In genomic region chr9:20331095-20331685, GRCh38 we compare ENCODE assay signal across 14 cellular contexts.
DNase-seq lines count a peak whose midpoint lies in the region; ATAC-seq and TF ChIP-seq lines count a peak whose summit lies in the region.
"Had no signal": no experiment of that assay in that cellular context is flagged by ENCODE, and none has a peak within 500 bp of the region (broad histone marks: within the 10 kb centered on the region; RNA-seq: fewer than 3 reads in every experiment).

No MANE protein-coding gene starts in this region.

- no peak overlapping the region for H2BK120ac ChIP-seq in mesenchymal stem cell (ENCODE audit: low read depth, low read length)

- no peak overlapping the region for H3K27ac Mint-ChIP-seq in natural killer cell treated with Interleukin-12 subunit alpha and Interleukin-12 subunit beta and Interleukin-15 and Interleukin-18, amount 100 ng/mL, for 72 hours
- H3K27ac Mint-ChIP-seq in natural killer cell, result no peak overlapping the region

- H2BK5ac ChIP-seq in mesenchymal stem cell (ENCODE audit: low read depth, low read length, poor library complexity, severe bottlenecking), result no peak overlapping the region

- H3K27ac ChIP-seq in mesenchymal stem cell (ENCODE audit: low read length, poor library complexity, severe bottlenecking), result no peak overlapping the region
- H3K27ac ChIP-seq: prostate gland, tibial artery had no signal

- WGBS in mesenchymal stem cell, result 82% methylated on average over 5 of the region's 5 CpGs

- peaks cover 15 to 23% of the 10 kb centered on the region in 2 donors for H3K4me1 Mint-ChIP-seq in natural killer cell treated with Interleukin-12 subunit alpha and Interleukin-12 subunit beta and Interleukin-15 and Interleukin-18, amount 100 ng/mL, for 72 hours (ENCODE audit: low read depth in 2 of 2)
- H3K4me1 Mint-ChIP-seq in natural killer cell, result peaks cover 14 to 15% of the 10 kb centered on the region in 2 donors

- H3K9me3 Mint-ChIP-seq in natural killer cell treated with Interleukin-12 subunit alpha and Interleukin-12 subunit beta and Interleukin-15 and Interleukin-18, amount 100 ng/mL, for 72 hours, result no peaks in the 10 kb centered on the region
- no peaks in the 10 kb centered on the region for H3K9me3 Mint-ChIP-seq in natural killer cell
- H3K9me3 Mint-ChIP-seq: activated naive CD4-positive, alpha-beta T cell treated with anti-CD3 and anti-CD28 coated beads, Interleukin-2, amount 50 U/mL, for 24 hours had no signal

- H3K4me2 ChIP-seq in mesenchymal stem cell (ENCODE audit: low read length, poor library complexity, severe bottlenecking), result no peak overlapping the region

- intact Hi-C loops in natural killer cell (cut with micrococcal nuclease), result no loop called here

- TF ChIP-seq CTCF in natural killer cell (IDR thresholded peaks at IDR 0.05), result no peak

- H2AK5ac ChIP-seq in mesenchymal stem cell (ENCODE audit: low read length, severe bottlenecking), result no peak overlapping the region

- no peak overlapping the region for H4K8ac ChIP-seq in mesenchymal stem cell (ENCODE audit: low read length)

- H2BK15ac ChIP-seq in mesenchymal stem cell (ENCODE audit: low read depth, poor library complexity, severe bottlenecking), result no peak overlapping the region

- H3K79me1 ChIP-seq in mesenchymal stem cell (replicated peaks; ENCODE audit: low read length, poor library complexity, severe bottlenecking), result no peaks in the 10 kb centered on the region

- no peak overlapping the region for H3K4ac ChIP-seq in mesenchymal stem cell (ENCODE audit: low read depth in 1 of 2, low read length in 2 of 2)

- H3K18ac ChIP-seq in mesenchymal stem cell (ENCODE audit: low read depth in 1 of 2, low read length in 2 of 2), result no peak overlapping the region

- peak overlapping the region; percentile 31 for H3K4me3 Mint-ChIP-seq in natural killer cell treated with Interleukin-12 subunit alpha and Interleukin-12 subunit beta and Interleukin-15 and Interleukin-18, amount 100 ng/mL, for 72 hours
- H3K4me3 Mint-ChIP-seq in natural killer cell, result no peak overlapping the region
- H3K4me3 Mint-ChIP-seq: activated naive CD4-positive, alpha-beta T cell treated with anti-CD3 and anti-CD28 coated beads, Interleukin-2, amount 50 U/mL, for 24 hours had no signal

- H3K36me3 ChIP-seq in mesenchymal stem cell (ENCODE audit: control insufficient read depth in 1 of 2, insufficient read depth in 2 of 2, low read depth in 1 of 2, low read length in 2 of 2), result no peaks in the 10 kb centered on the region
- H3K36me3 ChIP-seq: prostate gland, tibial artery had no signal

- no peak overlapping the region for H2AFZ ChIP-seq in mesenchymal stem cell (ENCODE audit: low read depth, low read length)

- ATAC-seq in natural killer cell treated with Interleukin-12 subunit alpha and Interleukin-12 subunit beta and Interleukin-15 and Interleukin-18, amount 100 ng/mL, for 72 hours, result peak in 1 of 2 donors; percentile 67
- ATAC-seq in natural killer cell (no peak), HG02571 (IDR thresholded peaks at IDR 0.05; ENCODE audit: unreplicated experiment) (peak; percentile 74), HG03439 (IDR thresholded peaks at IDR 0.05; ENCODE audit: unreplicated experiment) (peak; percentile 79)
- ATAC-seq: HepG2 had no signal

- H3K27me3 ChIP-seq in mesenchymal stem cell (ENCODE audit: control insufficient read depth in 1 of 2, insufficient read depth in 1 of 2, low read length in 2 of 2), result peaks cover 0 to 23% of the 10 kb centered on the region in 2 experiments

- DNase-seq in natural killer cell treated with Interleukin-12 subunit alpha and Interleukin-12 subunit beta and Interleukin-15 and Interleukin-18, amount 100 ng/mL, for 72 hours (ENCODE audit: low spot score), result no peak
- DNase-seq in natural killer cell (no peak), NCI-H146 treated with DMSO at 0.1 percent for 48 hours (lab: John Stamatoyannopoulos, UW; ENCODE audit: unreplicated experiment) (no peak), hepatic stellate cell (ENCODE audit: low spot score) (no peak), kidney glomerular epithelial cell (lab: John Stamatoyannopoulos, UW) (no peak), mesenchymal stem cell (no peak)
- DNase-seq: head of caudate nucleus, RPMI8226, tibial artery had no signal

- H2BK12ac ChIP-seq in mesenchymal stem cell (ENCODE audit: low read length in 2 of 2), result no peak overlapping the region

- no peaks in the 10 kb centered on the region for H3K4me1 ChIP-seq in mesenchymal stem cell (ENCODE audit: control insufficient read depth, insufficient read depth, low read depth, low read length)
- H3K4me1 ChIP-seq: prostate gland, tibial artery had no signal

- no peak overlapping the region for H3K14ac ChIP-seq in mesenchymal stem cell (ENCODE audit: low read length in 2 of 2)

- H3K9ac ChIP-seq in mesenchymal stem cell (ENCODE audit: low read length), result no peak overlapping the region

- H3K4me3 ChIP-seq in mesenchymal stem cell (ENCODE audit: insufficient read depth in 1 of 2, low read depth in 1 of 2, low read length in 2 of 2), result no peak overlapping the region
- H3K4me3 ChIP-seq: prostate gland, tibial artery had no signal

- H3K27me3 Mint-ChIP-seq in natural killer cell treated with Interleukin-12 subunit alpha and Interleukin-12 subunit beta and Interleukin-15 and Interleukin-18, amount 100 ng/mL, for 72 hours, result peaks cover 0 to 12% of the 10 kb centered on the region in 2 donors
- peaks cover 0 to 4% of the 10 kb centered on the region in 2 donors for H3K27me3 Mint-ChIP-seq in natural killer cell (ENCODE audit: low read depth in 2 of 2)
- H3K27me3 Mint-ChIP-seq: activated naive CD4-positive, alpha-beta T cell treated with anti-CD3 and anti-CD28 coated beads, Interleukin-2, amount 50 U/mL, for 24 hours had no signal

- H3K36me3 Mint-ChIP-seq in natural killer cell treated with Interleukin-12 subunit alpha and Interleukin-12 subunit beta and Interleukin-15 and Interleukin-18, amount 100 ng/mL, for 72 hours, result no peaks in the 10 kb centered on the region
- H3K36me3 Mint-ChIP-seq in natural killer cell, result no peaks in the 10 kb centered on the region

- H4K91ac ChIP-seq in mesenchymal stem cell (ENCODE audit: low read length), result no peak overlapping the region

- H3K9me3 ChIP-seq in mesenchymal stem cell (ENCODE audit: control insufficient read depth, low read length), result no peaks in the 10 kb centered on the region
- H3K9me3 ChIP-seq: prostate gland, tibial artery had no signal

- no peak overlapping the region for H3K23ac ChIP-seq in mesenchymal stem cell (ENCODE audit: low read length in 2 of 2)

Comparison
In these comparisons a context has a peak if more than half of its experiments do, and no peak if none do; other contexts are left out.
1. ATAC-seq: peak in HG02571 (single experiment) and HG03439 (single experiment); none in natural killer cell (0 of 3).